10 cellular contexts compared by ENCODE assay signal in the genomic region with DNA sequence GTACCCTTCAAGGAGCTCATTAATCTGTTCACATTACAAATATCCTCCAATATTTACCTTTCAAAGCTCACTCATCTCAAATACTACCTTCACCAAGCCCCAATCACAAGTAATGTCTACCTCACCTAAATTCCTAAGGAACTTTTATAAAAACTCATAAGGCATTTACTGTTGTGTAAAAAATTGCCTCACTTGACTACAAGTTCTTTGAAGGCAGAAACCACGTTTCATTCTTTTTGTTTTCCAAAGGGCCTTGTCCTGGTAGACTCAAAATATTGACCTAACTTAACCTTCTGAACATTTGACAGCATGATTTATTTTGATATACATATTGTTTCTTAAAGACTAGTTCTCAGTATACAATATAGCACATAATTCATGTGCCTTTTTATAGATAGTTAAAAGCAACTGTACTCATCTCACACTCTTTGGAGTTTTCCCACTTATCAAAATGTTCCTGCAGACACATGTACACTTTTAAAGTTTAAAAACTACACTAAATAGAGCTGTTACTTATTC. TPM values are rescaled to one million over a fixed set of nuclear protein-coding genes. Genes with fewer than 3 reads are reported as not detected.
A peak's percentile ranks its signal among the peaks of the same experiment; 100 is the strongest.
DNase-seq lines count a peak whose midpoint lies in the region; ATAC-seq, FAIRE-seq and TF ChIP-seq lines count a peak whose summit lies in the region.
"Had no signal": no experiment of that assay in that cellular context is flagged by ENCODE, and none has a peak within 500 bp of the region (broad histone marks: within the 10 kb centered on the region; RNA-seq: fewer than 3 reads in every experiment).

No MANE protein-coding gene starts in this region.

- 26 to 38% methylated on average over 1 of the region's 1 CpG for WGBS in tibial nerve, 2 donors

- FAIRE-seq in kidney (lab: Jason Lieb, UNC), result no peak

- H3K4me1 ChIP-seq in kidney (ENCODE audit: control insufficient read depth in 1 of 2, insufficient read depth in 1 of 2, low read depth in 1 of 2, low read length in 2 of 2) (peaks cover 5 to 17% of the 10 kb centered on the region in 2 donors), tibial nerve (peaks cover 3 to 58% (median 15%) of the 10 kb centered on the region in 4 donors), GM23338 (ENCODE audit: insufficient read depth) (peaks cover 12% of the 10 kb centered on the region)

- no peak overlapping the region for H3K27ac ChIP-seq in kidney (ENCODE audit: low read depth in 2 of 2, low read length in 2 of 2)
- H3K27ac ChIP-seq in tibial nerve, result peak overlapping the region in 3 of 4 donors; percentile 14 to 96 (median 90)
- H3K27ac ChIP-seq in GM23338 (ENCODE audit: low read depth), result no peak overlapping the region

- H3K79me2 ChIP-seq in GM23338 (replicated peaks; ENCODE audit: insufficient read depth), result peaks cover 69% of the 10 kb centered on the region

- no peak for TF ChIP-seq POLR2A in tibial nerve (IDR thresholded peaks at IDR 0.05)

- ATAC-seq in activated naive CD4-positive, alpha-beta T cell treated with anti-CD3 and anti-CD28 coated beads, Interleukin-2, amount 50 U/mL, for 72 hours, result no peak
- ATAC-seq in HG02885 (IDR thresholded peaks at IDR 0.05; ENCODE audit: poor library complexity, unreplicated experiment) (no peak), GM23338 (no peak)

- no peak for TF ChIP-seq EP300 in tibial nerve (IDR thresholded peaks at IDR 0.05)

- H3K4me3 Mint-ChIP-seq in activated naive CD4-positive, alpha-beta T cell treated with anti-CD3 and anti-CD28 coated beads, Interleukin-2, amount 10 ng/mL, durations not matched to agents 7 days and 5 days, result peak overlapping the region; percentile 36
- H3K4me3 Mint-ChIP-seq in activated T-helper 1 cell treated with anti-CD3 and anti-CD28 coated beads, Interleukin-12 subunit alpha, Interleukin-12 subunit beta, Interleukin-2, Interleukin-4 antibody, amounts not matched to agents 30 ng/mL and 10 ng/mL and 1 ng/mL, durations not matched to agents 14 hours and 24 hours and 36 hours, result peak overlapping the region; percentile 74
- H3K4me3 Mint-ChIP-seq in GM23338, result no peak overlapping the region; the same call in 2 of the 3 replicates

- H3K9me3 Mint-ChIP-seq in activated naive CD4-positive, alpha-beta T cell treated with anti-CD3 and anti-CD28 coated beads, Interleukin-2, amount 10 ng/mL, durations not matched to agents 7 days and 5 days, result no peaks in the 10 kb centered on the region
- no peaks in the 10 kb centered on the region for H3K9me3 Mint-ChIP-seq in activated naive CD4-positive, alpha-beta T cell treated with anti-CD3 and anti-CD28 coated beads, Interleukin-2, amount 50 U/mL, for 72 hours
- no peaks in the 10 kb centered on the region for H3K9me3 Mint-ChIP-seq in activated T-helper 1 cell treated with anti-CD3 and anti-CD28 coated beads, Interleukin-12 subunit alpha, Interleukin-12 subunit beta, Interleukin-2, Interleukin-4 antibody, amounts not matched to agents 30 ng/mL and 10 ng/mL and 1 ng/mL, durations not matched to agents 14 hours and 24 hours and 36 hours
- H3K9me3 Mint-ChIP-seq in GM23338, result no peaks in the 10 kb centered on the region

- intact Hi-C loops in activated T-helper 1 cell treated with anti-CD3 and anti-CD28 coated beads, Interleukin-12 subunit alpha, Interleukin-12 subunit beta, Interleukin-2, Interleukin-4 antibody, amounts not matched to agents 30 ng/mL and 10 ng/mL and 1 ng/mL, durations not matched to agents 14 hours and 24 hours and 36 hours (cut with micrococcal nuclease), result loop anchor here (10.0 kb wide), 2 partner anchors 358 to 542 kb away; a partner anchor contains a TSS
- intact Hi-C loops in kidney (cut with DNase I), result no loop called here

- peaks cover 41% of the 10 kb centered on the region for H3K4me1 Mint-ChIP-seq in activated naive CD4-positive, alpha-beta T cell treated with anti-CD3 and anti-CD28 coated beads, Interleukin-2, amount 10 ng/mL, durations not matched to agents 7 days and 5 days
- peaks cover 35% of the 10 kb centered on the region for H3K4me1 Mint-ChIP-seq in activated T-helper 1 cell treated with anti-CD3 and anti-CD28 coated beads, Interleukin-12 subunit alpha, Interleukin-12 subunit beta, Interleukin-2, Interleukin-4 antibody, amounts not matched to agents 30 ng/mL and 10 ng/mL and 1 ng/mL, durations not matched to agents 14 hours and 24 hours and 36 hours (ENCODE audit: low read depth)
- H3K4me1 Mint-ChIP-seq in GM23338, result peaks cover 21% of the 10 kb centered on the region

- peaks cover 11% of the 10 kb centered on the region for H3K36me3 Mint-ChIP-seq in activated naive CD4-positive, alpha-beta T cell treated with anti-CD3 and anti-CD28 coated beads, Interleukin-2, amount 10 ng/mL, durations not matched to agents 7 days and 5 days
- H3K36me3 Mint-ChIP-seq in activated naive CD4-positive, alpha-beta T cell treated with anti-CD3 and anti-CD28 coated beads, Interleukin-2, amount 50 U/mL, for 72 hours, result peaks cover 7 to 15% of the 10 kb centered on the region in 2 donors
- peaks cover 5% of the 10 kb centered on the region for H3K36me3 Mint-ChIP-seq in activated T-helper 1 cell treated with anti-CD3 and anti-CD28 coated beads, Interleukin-12 subunit alpha, Interleukin-12 subunit beta, Interleukin-2, Interleukin-4 antibody, amounts not matched to agents 30 ng/mL and 10 ng/mL and 1 ng/mL, durations not matched to agents 14 hours and 24 hours and 36 hours (ENCODE audit: low read depth)
- H3K36me3 Mint-ChIP-seq in GM23338 (ENCODE audit: low read depth), result no peaks in the 10 kb centered on the region; the same call in 2 of the 3 replicates

- H3K27me3 ChIP-seq in tibial nerve (no peaks in the 10 kb centered on the region), GM23338 (ENCODE audit: insufficient read depth) (no peaks in the 10 kb centered on the region)
- H3K27me3 ChIP-seq: ascending aorta had no signal

- no peaks in the 10 kb centered on the region for H3K9me2 ChIP-seq in GM23338 (ENCODE audit: insufficient read depth)

- no peak for TF ChIP-seq CTCF in kidney (IDR thresholded peaks at IDR 0.05; ENCODE audit: borderline replicate concordance, extremely low read depth, insufficient read depth)
- TF ChIP-seq CTCF in tibial nerve (IDR thresholded peaks at IDR 0.05), result no peak
- TF ChIP-seq CTCF in GM23338 (conservative IDR thresholded peaks at IDR 0.05; ENCODE audit: low read depth in 2 of 2), result no peak

- no peak overlapping the region for H3K27ac Mint-ChIP-seq in activated naive CD4-positive, alpha-beta T cell treated with anti-CD3 and anti-CD28 coated beads, Interleukin-2, amount 10 ng/mL, durations not matched to agents 7 days and 5 days
- peak overlapping the region in 1 of 2 donors; percentile 56 for H3K27ac Mint-ChIP-seq in activated naive CD4-positive, alpha-beta T cell treated with anti-CD3 and anti-CD28 coated beads, Interleukin-2, amount 50 U/mL, for 72 hours
- H3K27ac Mint-ChIP-seq in activated T-helper 1 cell treated with anti-CD3 and anti-CD28 coated beads, Interleukin-12 subunit alpha, Interleukin-12 subunit beta, Interleukin-2, Interleukin-4 antibody, amounts not matched to agents 30 ng/mL and 10 ng/mL and 1 ng/mL, durations not matched to agents 14 hours and 24 hours and 36 hours, result no peak overlapping the region
- no peak overlapping the region for H3K27ac Mint-ChIP-seq in GM23338

- H3K4me3 ChIP-seq in kidney (ENCODE audit: low read length in 2 of 2) (peak overlapping the region; percentile 1 to 3), tibial nerve (no peak overlapping the region), GM23338 (no peak overlapping the region)

- no peaks in the 10 kb centered on the region for H3K9me3 ChIP-seq in kidney (ENCODE audit: control insufficient read depth in 1 of 2, low read length in 2 of 2)
- H3K9me3 ChIP-seq in tibial nerve, result no peaks in the 10 kb centered on the region
- H3K9me3 ChIP-seq: ascending aorta had no signal

- peaks cover 22% of the 10 kb centered on the region for H4K20me1 ChIP-seq in GM23338 (replicated peaks; ENCODE audit: insufficient read depth)

- H2AFZ ChIP-seq in GM23338, result no peak overlapping the region

- no peak for DNase-seq in activated naive CD4-positive, alpha-beta T cell treated with anti-CD3 and anti-CD28 coated beads, Interleukin-2, amount 10 ng/mL, durations not matched to agents 7 days and 5 days
- DNase-seq in activated naive CD4-positive, alpha-beta T cell treated with anti-CD3 and anti-CD28 coated beads, Interleukin-2, amount 50 U/mL, for 72 hours (ENCODE audit: low spot score in 2 of 2), result no peak
- DNase-seq in activated T-helper 1 cell treated with anti-CD3 and anti-CD28 coated beads, Interleukin-12 subunit alpha, Interleukin-12 subunit beta, Interleukin-2, Interleukin-4 antibody, amounts not matched to agents 30 ng/mL and 10 ng/mL and 1 ng/mL, durations not matched to agents 14 hours and 24 hours and 36 hours (ENCODE audit: low spot score), result no peak
- DNase-seq in kidney, result no peak
- no peak for DNase-seq in tibial nerve (ENCODE audit: low spot score in 2 of 2)
- no peak for DNase-seq in activated gamma-delta T cell (lab: John Stamatoyannopoulos, UW)
- no peak for DNase-seq in GM23338 (ENCODE audit: low spot score)
- DNase-seq: SHP77 had no signal

- H3F3A ChIP-seq in GM23338 (replicated peaks; ENCODE audit: low read depth), result 0 out of 2 replicates have a peak, but pooled peaks cover 5% of the 10 kb centered on the region

- H3K36me3 ChIP-seq in kidney (ENCODE audit: control insufficient read depth in 1 of 2, insufficient read depth in 2 of 2, low read length in 2 of 2), result no peaks in the 10 kb centered on the region
- no peaks in the 10 kb centered on the region for H3K36me3 ChIP-seq in tibial nerve
- H3K36me3 ChIP-seq in GM23338 (ENCODE audit: insufficient read depth), result no peaks in the 10 kb centered on the region
- H3K36me3 ChIP-seq: ascending aorta had no signal

- no peaks in the 10 kb centered on the region for H3K27me3 Mint-ChIP-seq in activated naive CD4-positive, alpha-beta T cell treated with anti-CD3 and anti-CD28 coated beads, Interleukin-2, amount 10 ng/mL, durations not matched to agents 7 days and 5 days
- H3K27me3 Mint-ChIP-seq in activated T-helper 1 cell treated with anti-CD3 and anti-CD28 coated beads, Interleukin-12 subunit alpha, Interleukin-12 subunit beta, Interleukin-2, Interleukin-4 antibody, amounts not matched to agents 30 ng/mL and 10 ng/mL and 1 ng/mL, durations not matched to agents 14 hours and 24 hours and 36 hours (ENCODE audit: insufficient read depth), result peaks cover 2% of the 10 kb centered on the region
- peaks cover 2% of the 10 kb centered on the region for H3K27me3 Mint-ChIP-seq in GM23338 (ENCODE audit: insufficient read depth, low read depth, poor library complexity)

- H3K9ac ChIP-seq in kidney (ENCODE audit: low read length in 2 of 2), result peak overlapping the region in 1 of 2 donors; percentile 5

- CTCF ChIA-PET in activated naive CD4-positive, alpha-beta T cell treated with anti-CD3 and anti-CD28 coated beads, Interleukin-2, amount 10 ng/mL, durations not matched to agents 7 days and 5 days (lab: Charles Lee), result interaction anchor here (0.9 to 1.0 kb wide), 2 partner anchors 13 to 24 kb away, joined by 3 to 4 read pairs; no protein-coding TSS in a partner anchor

- no peak overlapping the region for H3K4me2 ChIP-seq in GM23338

RNA-seq across cellular contexts. Expression of a gene that starts 2.5 kb away (rescaled TPM):
- total RNA-seq in activated naive CD4-positive, alpha-beta T cell treated with anti-CD3 and anti-CD28 coated beads, Interleukin-2, amount 50 U/mL, for 72 hours, result 10 to 100 TPM; 45.8 to 53.9 TPM
- 49.9 and 53.1 TPM in 2 replicates for total RNA-seq in activated T-helper 1 cell treated with anti-CD3 and anti-CD28 coated beads, Interleukin-12 subunit alpha, Interleukin-12 subunit beta, Interleukin-2, Interleukin-4 antibody, amounts not matched to agents 30 ng/mL and 10 ng/mL and 1 ng/mL, durations not matched to agents 14 hours and 24 hours and 36 hours
- total RNA-seq in kidney, result 63.3 TPM
- 25.7 TPM for polyA plus RNA-seq in kidney (ENCODE audit: insufficient read depth, low read depth, low replicate concordance)
- total RNA-seq in tibial nerve, result 100 to 1,000 TPM in 1 of 4 donors, 10 to 100 TPM in 3; 87.9 to 108 (median 88.7) TPM
- 61.9 and 63.9 TPM in 2 replicates for total RNA-seq in GM23338 (2014; rRNA removed; shearing (Covaris generic))
- 36.6 and 42.4 TPM in 2 replicates for polyA plus RNA-seq in GM23338 (2016; fragmentation: Nextera tagmentation; extraction: Ambion mirVana)

RNA-seq across cellular contexts. Expression of a gene that starts 22.3 kb away (rescaled TPM):
- total RNA-seq in activated naive CD4-positive, alpha-beta T cell treated with anti-CD3 and anti-CD28 coated beads, Interleukin-2, amount 50 U/mL, for 72 hours, result 10 to 100 TPM in 1 of 2 donors, 1 to 10 TPM in 1; 9.7 to 11.5 TPM
- total RNA-seq in activated T-helper 1 cell treated with anti-CD3 and anti-CD28 coated beads, Interleukin-12 subunit alpha, Interleukin-12 subunit beta, Interleukin-2, Interleukin-4 antibody, amounts not matched to agents 30 ng/mL and 10 ng/mL and 1 ng/mL, durations not matched to agents 14 hours and 24 hours and 36 hours, result 8.0 and 8.6 TPM in 2 replicates
- total RNA-seq in kidney (25.5 TPM), tibial nerve (10 to 100 TPM; 14.7 to 27.8 (median 21.2) TPM)
- polyA plus RNA-seq in kidney (ENCODE audit: insufficient read depth, low read depth, low replicate concordance) (5.4 TPM), GM23338 (2016; fragmentation: Nextera tagmentation; extraction: Ambion mirVana) (3.4 and 4.6 TPM in 2 replicates)
- total RNA-seq in GM23338 (2014; rRNA removed; shearing (Covaris generic)), result 7.5 TPM in 2 replicates

Comparison
In these comparisons a context has a peak if more than half of its experiments do, and no peak if none do; other contexts are left out.
1. H3K27ac ChIP-seq: peak in tibial nerve (3 of 4); none in kidney (0 of 2) and GM23338 (single experiment).
2. H3K4me3 ChIP-seq: peak in kidney (2 of 2); none in tibial nerve (0 of 4) and GM23338 (single experiment).